9 cellular contexts compared by ENCODE assay signal in the genomic region with DNA sequence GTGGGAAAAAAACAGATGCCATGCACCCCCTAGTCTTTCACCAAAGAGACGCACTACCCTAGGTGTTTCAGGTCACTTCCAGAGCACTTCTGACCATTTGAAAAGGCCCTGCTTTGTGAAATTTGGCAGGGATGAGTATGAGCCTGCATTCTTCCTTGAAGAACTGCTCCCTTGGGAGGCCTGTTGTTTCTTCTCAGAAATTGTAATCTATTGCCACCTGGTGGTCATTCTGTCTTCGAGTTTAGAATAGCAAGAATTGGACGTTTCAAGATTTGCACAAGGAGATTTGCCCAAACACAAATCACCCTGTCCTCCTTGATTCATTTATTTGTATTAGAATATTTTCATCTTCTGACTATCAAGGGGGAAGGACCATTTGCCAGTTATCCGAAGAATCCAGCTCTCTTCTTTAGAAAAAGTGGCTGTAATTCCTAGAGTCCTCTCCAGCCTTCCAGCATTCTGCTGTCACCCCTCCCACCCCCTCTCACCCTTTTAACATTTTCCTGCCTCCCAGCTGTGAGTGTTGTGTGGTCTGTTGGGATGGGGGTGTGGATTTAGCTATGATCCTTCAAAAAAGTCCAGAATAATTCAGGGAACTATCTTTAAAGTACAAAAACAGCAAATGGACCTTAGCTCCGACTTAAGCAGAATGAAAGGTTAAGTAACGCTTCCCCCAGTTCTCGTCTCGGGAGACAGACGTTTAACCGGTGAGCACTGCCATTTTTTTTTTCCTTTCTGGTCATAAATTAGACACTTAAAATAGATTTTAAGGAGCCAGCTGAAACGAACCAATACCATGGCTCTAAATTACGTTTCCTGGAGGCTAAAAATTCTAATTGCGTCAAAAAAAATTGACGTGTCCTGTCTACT. TPM values are rescaled to one million over a fixed set of nuclear protein-coding genes. Genes with fewer than 3 reads are reported as not detected.
DNase-seq lines count a peak whose midpoint lies in the region; ATAC-seq lines count a peak whose summit lies in the region.
"Had no signal": no experiment of that assay in that cellular context is flagged by ENCODE, and none has a peak within 500 bp of the region (broad histone marks: within the 10 kb centered on the region; RNA-seq: fewer than 3 reads in every experiment).

No MANE protein-coding gene starts in this region.

- no peaks in the 10 kb centered on the region for H3K36me3 ChIP-seq in SK-N-MC (ENCODE audit: insufficient read depth, low read length)

- DNase-seq in activated T-cell treated with anti-CD3 and anti-CD28 coated beads, Interleukin-2, amount 50 U/mL, for 1 hour: peak; percentile 25
- DNase-seq in activated T-cell treated with anti-CD3 and anti-CD28 coated beads for 4 hours (no peak), NAMALWA (ENCODE audit: low spot score) (peak; percentile 87), SK-N-MC (ENCODE audit: low read depth, low spot score) (peak; percentile 91), mucosa of gallbladder (ENCODE audit: low spot score) (peak; percentile 65)

- ATAC-seq in esophagus mucosa (peak; percentile 58), HG03039 (IDR thresholded peaks at IDR 0.05; ENCODE audit: unreplicated experiment) (no peak), HG02973 (IDR thresholded peaks at IDR 0.05; ENCODE audit: unreplicated experiment) (no peak)

- H3K27ac ChIP-seq in SK-N-MC: no peak overlapping the region

- H3K9ac ChIP-seq in SK-N-MC (ENCODE audit: insufficient read length): no peak overlapping the region

- H3K9me3 ChIP-seq in SK-N-MC (ENCODE audit: low read depth, low read length): no peaks in the 10 kb centered on the region

- H3K4me3 ChIP-seq in SK-N-MC: no peak overlapping the region

RNA-seq across cellular contexts. Expression of a gene that starts 3.7 kb away (rescaled TPM):
- total RNA-seq in esophagus mucosa (1.1 TPM), mucosa of gallbladder (not detected)

RNA-seq across cellular contexts. Expression of a gene that starts 42.8 kb away (rescaled TPM):
- total RNA-seq in esophagus mucosa: not detected
- 0.86 TPM for total RNA-seq in mucosa of gallbladder
- total RNA-seq: urinary bladder had no signal
